32 cellular contexts compared by ENCODE assay signal in genomic region chr13:81031996-81032395, GRCh38.
"Had no signal": no experiment of that assay in that cellular context is flagged by ENCODE, and none has a peak within 500 bp of the region (broad histone marks: within the 10 kb centered on the region; RNA-seq: fewer than 3 reads in every experiment).

No MANE protein-coding gene starts in this region.

- H3K4me2 ChIP-seq: neural progenitor cell, smooth muscle cell had no signal

- H3K79me2 ChIP-seq: parathyroid adenoma had no signal

- H3K27ac ChIP-seq: neural progenitor cell, ovary, parathyroid adenoma, psoas muscle, right lobe of liver, sigmoid colon, skin epidermis, spleen, suprapubic skin, testis, tibial artery, transverse colon, upper lobe of right lung, uterus had no signal

- H3K4me1 Mint-ChIP-seq: natural killer cell; nephron; neural progenitor cell; stimulated activated memory B cell treated with anti-CD40 and anti-IgM and Interleukin-4, amounts not matched to agents 10 μg/mL and 1 μg/mL and 100 μg/mL, for 72 hours; stimulated activated naive CD8-positive, alpha-beta T cell treated with anti-CD3 and anti-CD28 coated beads, Interleukin-15, amount 100 ng/mL, for 72 hours had no signal

- H3K36me3 Mint-ChIP-seq: natural killer cell; neural progenitor cell; stimulated activated memory B cell treated with anti-CD40 and anti-IgM and Interleukin-4, amounts not matched to agents 10 μg/mL and 1 μg/mL and 100 μg/mL, for 72 hours; type B pancreatic cell had no signal

- H2AFZ ChIP-seq: neural progenitor cell, parathyroid adenoma had no signal

- ATAC-seq: natural killer cell; psoas muscle; right cardiac atrium; right lobe of liver; stimulated activated memory B cell treated with anti-CD40 and anti-IgM and Interleukin-4, amounts not matched to agents 10 μg/mL and 1 μg/mL and 100 μg/mL, for 72 hours; stimulated activated naive CD8-positive, alpha-beta T cell treated with anti-CD3 and anti-CD28 coated beads, Interleukin-15, amount 100 ng/mL, for 72 hours; stimulated activated naive CD8-positive, alpha-beta T cell treated with anti-CD3 and anti-CD28 coated beads, Interleukin-15, Interleukin-2, amounts not matched to agents 100 U/mL and 50 U/mL, for 24 hours; upper lobe of right lung had no signal

- H3K9ac ChIP-seq: neural progenitor cell, parathyroid adenoma had no signal

- DNase-seq: natural killer cell; occipital lobe; ovary; posterior cingulate gyrus; psoas muscle; right cardiac atrium; right lobe of liver; sigmoid colon; spleen; stimulated activated CD4-positive, alpha-beta T cell treated with anti-CD3 and anti-CD28 coated beads, Interleukin-12 subunit alpha, Interleukin-12 subunit beta, amount 100 ng/mL, for 4 hours; stimulated activated CD4-positive, alpha-beta T cell treated with anti-CD3 and anti-CD28 coated beads, Interleukin-1b, Interleukin-23, amount 100 ng/mL, for 48 hours; stimulated activated CD4-positive, alpha-beta T cell treated with anti-CD3 and anti-CD28 coated beads, Interleukin-4, amount 100 ng/mL, for 1 hour; stimulated activated CD4-positive, alpha-beta T cell treated with anti-CD3 and anti-CD28 coated beads, Interleukin-4, amount 100 ng/mL, for 4 hours; stimulated activated CD8-positive, alpha-beta memory T cell treated with anti-CD3 and anti-CD28 coated beads, Interleukin-4, amount 100 ng/mL, for 48 hours; stimulated activated naive CD4-positive, alpha-beta T cell; stimulated activated naive CD8-positive, alpha-beta T cell treated with anti-CD3 and anti-CD28 coated beads, Interleukin-15, amount 100 ng/mL, for 72 hours; stimulated activated naive CD8-positive, alpha-beta T cell treated with anti-CD3 and anti-CD28 coated beads, Interleukin-15, Interleukin-2, amounts not matched to agents 100 U/mL and 50 U/mL, for 24 hours; substantia nigra; testis; tibial artery; transverse colon; upper lobe of right lung; uterus had no signal

- H3K36me3 ChIP-seq: neural progenitor cell, ovary, right lobe of liver, sigmoid colon, spleen, suprapubic skin, tibial artery, transverse colon, upper lobe of right lung, uterus had no signal

- H3K4me3 ChIP-seq: neural progenitor cell, ovary, psoas muscle, right lobe of liver, sigmoid colon, skin epidermis, smooth muscle cell, spleen, suprapubic skin, testis, tibial artery, transverse colon, upper lobe of right lung, uterus had no signal

- H3K4me3 Mint-ChIP-seq: natural killer cell; nephron; neural progenitor cell; stimulated activated memory B cell treated with anti-CD40 and anti-IgM and Interleukin-4, amounts not matched to agents 10 μg/mL and 1 μg/mL and 100 μg/mL, for 72 hours; stimulated activated naive CD8-positive, alpha-beta T cell treated with anti-CD3 and anti-CD28 coated beads, Interleukin-15, amount 100 ng/mL, for 72 hours; type B pancreatic cell had no signal

- H3K27me3 ChIP-seq: neural progenitor cell, ovary, right lobe of liver, sigmoid colon, spleen, suprapubic skin, testis, tibial artery, transverse colon, upper lobe of right lung, uterus had no signal

- H3K27me3 Mint-ChIP-seq: stimulated activated memory B cell treated with anti-CD40 and anti-IgM and Interleukin-4, amounts not matched to agents 10 μg/mL and 1 μg/mL and 100 μg/mL, for 72 hours; stimulated activated naive CD8-positive, alpha-beta T cell treated with anti-CD3 and anti-CD28 coated beads, Interleukin-15, amount 100 ng/mL, for 72 hours; type B pancreatic cell had no signal

- H3K4me1 ChIP-seq: neural progenitor cell, parathyroid adenoma, psoas muscle, right lobe of liver, sigmoid colon, spleen, suprapubic skin, testis, tibial artery, transverse colon, upper lobe of right lung, uterus had no signal

- H3K9me3 Mint-ChIP-seq: stimulated activated memory B cell treated with anti-CD40 and anti-IgM and Interleukin-4, amounts not matched to agents 10 μg/mL and 1 μg/mL and 100 μg/mL, for 72 hours; type B pancreatic cell had no signal

- H3K9me3 ChIP-seq: ovary, psoas muscle, right lobe of liver, sigmoid colon, suprapubic skin, testis, tibial artery, transverse colon, upper lobe of right lung, uterus had no signal

- H3K27ac Mint-ChIP-seq: natural killer cell; nephron; neural progenitor cell; progenitor cell of endocrine pancreas; stimulated activated memory B cell treated with anti-CD40 and anti-IgM and Interleukin-4, amounts not matched to agents 10 μg/mL and 1 μg/mL and 100 μg/mL, for 72 hours; stimulated activated naive CD8-positive, alpha-beta T cell treated with anti-CD3 and anti-CD28 coated beads, Interleukin-15, amount 100 ng/mL, for 72 hours; type B pancreatic cell had no signal
